ENCODE assay signal across 8 cellular contexts in genomic region chr16:4624827-4625616, GRCh38. TPM values are rescaled to one million over a fixed set of nuclear protein-coding genes. Genes with fewer than 3 reads are reported as not detected.
A peak's percentile ranks its signal among the peaks of the same experiment; 100 is the strongest.
DNase-seq lines count a peak whose midpoint lies in the region; ATAC-seq and TF ChIP-seq lines count a peak whose summit lies in the region.

No MANE protein-coding gene starts in this region.

- H3K4me1 ChIP-seq in right atrium auricular region = peaks cover 0 to 21% of the 10 kb centered on the region in 2 donors

- DNase-seq in AG09309 (ENCODE audit: low read depth) (no peak), right atrium auricular region (ENCODE audit: low spot score) (peak; percentile 82), retina (peak; percentile 76), SW 1271 (lab: John Stamatoyannopoulos, UW) (no peak)
- peak; percentile 90 for DNase-seq in activated naive CD8-positive, alpha-beta T cell treated with anti-CD3 and anti-CD28 coated beads, Interleukin-2, amount 50 U/mL, for 24 hours

- H3K27me3 ChIP-seq in right atrium auricular region = no peaks in the 10 kb centered on the region

- H3K4me1 Mint-ChIP-seq in activated naive CD8-positive, alpha-beta T cell treated with anti-CD3 and anti-CD28 coated beads, Interleukin-2, amount 50 U/mL, for 24 hours = peaks cover 33% of the 10 kb centered on the region

- peaks cover 5% of the 10 kb centered on the region for H3K36me3 Mint-ChIP-seq in activated naive CD8-positive, alpha-beta T cell treated with anti-CD3 and anti-CD28 coated beads, Interleukin-2, amount 50 U/mL, for 24 hours (ENCODE audit: low read depth)

- H3K9me3 ChIP-seq in right atrium auricular region = no peaks in the 10 kb centered on the region

- ATAC-seq in HG03280 (IDR thresholded peaks at IDR 0.05; ENCODE audit: unreplicated experiment) = peak; percentile 48
- ATAC-seq in SK-N-SH treated with all-trans-retinoic acid at 6 μM for 48 hours = peak; percentile 35
- peak; percentile 72 for ATAC-seq in activated naive CD8-positive, alpha-beta T cell treated with anti-CD3 and anti-CD28 coated beads, Interleukin-2, amount 50 U/mL, for 24 hours

- TF ChIP-seq POLR2A in GM19099 (IDR thresholded peaks at IDR 0.05; ENCODE audit: extremely low read depth, insufficient read length, low read depth) = peak; percentile 82

- no peaks in the 10 kb centered on the region for H3K36me3 ChIP-seq in right atrium auricular region

- peak overlapping the region; percentile 93 for H3K4me3 ChIP-seq in AG09309 (ENCODE audit: control insufficient read depth, low read depth, low read length)
- H3K4me3 ChIP-seq in right atrium auricular region = peak overlapping the region; percentile 91

- H3K4me3 Mint-ChIP-seq in activated naive CD8-positive, alpha-beta T cell treated with anti-CD3 and anti-CD28 coated beads, Interleukin-2, amount 50 U/mL, for 24 hours = peak overlapping the region; percentile 94

- peak overlapping the region; percentile 91 to 95 for H3K27ac ChIP-seq in right atrium auricular region

- no peaks in the 10 kb centered on the region for H3K9me3 Mint-ChIP-seq in activated naive CD8-positive, alpha-beta T cell treated with anti-CD3 and anti-CD28 coated beads, Interleukin-2, amount 50 U/mL, for 24 hours

- H3K27me3 Mint-ChIP-seq in activated naive CD8-positive, alpha-beta T cell treated with anti-CD3 and anti-CD28 coated beads, Interleukin-2, amount 50 U/mL, for 24 hours = no peaks in the 10 kb centered on the region

- no peak for TF ChIP-seq CTCF in AG09309 (IDR thresholded peaks at IDR 0.05; ENCODE audit: control insufficient read depth, insufficient read depth, low read depth, low read length, missing control alignments)
- no peak for TF ChIP-seq CTCF in right atrium auricular region (IDR thresholded peaks at IDR 0.05)

- peak overlapping the region; percentile 93 for H3K27ac Mint-ChIP-seq in activated naive CD8-positive, alpha-beta T cell treated with anti-CD3 and anti-CD28 coated beads, Interleukin-2, amount 50 U/mL, for 24 hours

TF ChIP-seq in SK-N-SH treated with all-trans-retinoic acid at 6 μM for 48 hours, 23 proteins besides CTCF, POLR2A, EP300 and RAD21:
- TF ChIP-seq OSR1 (CRISPR knock-in tag; IDR thresholded peaks at IDR 0.05) = no peak
- no peak for TF ChIP-seq ZFP30 (CRISPR knock-in tag; IDR thresholded peaks at IDR 0.05)
- TF ChIP-seq TCF4 (CRISPR knock-in tag; IDR thresholded peaks at IDR 0.05; ENCODE audit: borderline replicate concordance) = no peak
- no peak for TF ChIP-seq ZNF565 (CRISPR knock-in tag; conservative IDR thresholded peaks at IDR 0.05; ENCODE audit: low read depth)
- no peak for TF ChIP-seq CSRNP3 (CRISPR knock-in tag; IDR thresholded peaks at IDR 0.05)
- TF ChIP-seq GLIS3 (CRISPR knock-in tag; IDR thresholded peaks at IDR 0.05) = no peak
- TF ChIP-seq RARB (CRISPR knock-in tag; IDR thresholded peaks at IDR 0.05) = no peak
- no peak for TF ChIP-seq ZC3H10 (CRISPR knock-in tag; IDR thresholded peaks at IDR 0.05)
- no peak for TF ChIP-seq BACH2 (CRISPR knock-in tag; IDR thresholded peaks at IDR 0.05; ENCODE audit: borderline replicate concordance)
- no peak for TF ChIP-seq ESRRG (CRISPR knock-in tag; IDR thresholded peaks at IDR 0.05)
- no peak for TF ChIP-seq ISL1 (CRISPR knock-in tag; IDR thresholded peaks at IDR 0.05)
- no peak for TF ChIP-seq ARNTL (CRISPR knock-in tag; IDR thresholded peaks at IDR 0.05; ENCODE audit: borderline replicate concordance, low read depth)
- no peak for TF ChIP-seq CSDC2 (CRISPR knock-in tag; IDR thresholded peaks at IDR 0.05)
- TF ChIP-seq TSHZ2 (CRISPR knock-in tag; IDR thresholded peaks at IDR 0.05) = no peak
- TF ChIP-seq CREB5 (CRISPR knock-in tag; IDR thresholded peaks at IDR 0.05; ENCODE audit: low read depth) = no peak
- no peak for TF ChIP-seq PPARA (CRISPR knock-in tag; IDR thresholded peaks at IDR 0.05; ENCODE audit: borderline replicate concordance)
- TF ChIP-seq TOX (CRISPR knock-in tag; IDR thresholded peaks at IDR 0.05; ENCODE audit: borderline replicate concordance) = no peak
- no peak for TF ChIP-seq ZNF70 (CRISPR knock-in tag; IDR thresholded peaks at IDR 0.05)

RNA-seq across cellular contexts. Expression of gene MGRN1, which starts 0.4 kb away (rescaled TPM):
- total RNA-seq in right atrium auricular region = 10 to 100 TPM; 35.6 to 47.4 TPM

RNA-seq across cellular contexts. Expression of gene UBALD1, which starts 10.3 kb away (rescaled TPM):
- total RNA-seq in right atrium auricular region = 10 to 100 TPM; 10.8 to 12.2 TPM

Comparison
In these comparisons a context has a peak if more than half of its experiments do, and no peak if none do; other contexts are left out.
1. DNase-seq: peak in activated naive CD8-positive, alpha-beta T cell treated with anti-CD3 and anti-CD28 coated beads, Interleukin-2, amount 50 U/mL, for 24 hours (single experiment), right atrium auricular region (single experiment) and retina (single experiment); none in AG09309 (single experiment) and SW 1271 (0 of 2).
2. Peak in every context shown above with its lines, with median percentiles within 50 percentile points of each other: ATAC-seq.